Comparison of ENCODE assay signal across 9 cellular contexts in genomic region chr16:68917541-68917940, GRCh38.
"Had no signal": no experiment of that assay in that cellular context is flagged by ENCODE, and none has a peak within 500 bp of the region (broad histone marks: within the 10 kb centered on the region; RNA-seq: fewer than 3 reads in every experiment).

No MANE protein-coding gene starts in this region.

- H3K4me1 ChIP-seq: HAP-1 had no signal

- H3K27ac ChIP-seq: GM23248 had no signal

- FAIRE-seq: H54 had no signal

- H2AFZ ChIP-seq: GM23248, GM23338 had no signal

- H3K4me2 ChIP-seq: GM23338 had no signal

- H3K4me3 ChIP-seq: GM23248, GM23338, HAP-1 had no signal

- DNase-seq: GM23248, GOT3, H7, H9, HCEC 1CT, HFFc6 had no signal

- H3K9me3 ChIP-seq: HAP-1 had no signal

- H3K9ac ChIP-seq: GM23248 had no signal
